ENCODE assay signal across 8 cellular contexts in genomic region chr18:70422061-70422965, GRCh38.
A peak's percentile ranks its signal among the peaks of the same experiment; 100 is the strongest.
DNase-seq lines count a peak whose midpoint lies in the region; ATAC-seq lines count a peak whose summit lies in the region.

No MANE protein-coding gene starts in this region.

- ATAC-seq in left lobe of liver (peak; percentile 90), GM18520 (IDR thresholded peaks at IDR 0.05; ENCODE audit: unreplicated experiment) (no peak), HG03139 (IDR thresholded peaks at IDR 0.05; ENCODE audit: unreplicated experiment) (no peak), GM21529 (IDR thresholded peaks at IDR 0.05; ENCODE audit: unreplicated experiment) (no peak)

- DNase-seq in DMS53 treated with DMSO at 0.1 percent for 48 hours (lab: John Stamatoyannopoulos, UW; ENCODE audit: unreplicated experiment) (peak; percentile 82), NCI-H2107 (lab: John Stamatoyannopoulos, UW) (peak; percentile 25), brain pericyte (ENCODE audit: low read depth, low spot score) (peak; percentile 34), left lobe of liver (ENCODE audit: low spot score) (peak; percentile 79), ureter (ENCODE audit: low spot score) (peak; percentile 76)

Comparison
In these comparisons a context has a peak if more than half of its experiments do, and no peak if none do; other contexts are left out.
1. DNase-seq: peak in every context shown above with its lines; median percentile 82 in DMS53 treated with DMSO at 0.1 percent for 48 hours; 79 in left lobe of liver; 76 in ureter; 34 in brain pericyte; 25 in NCI-H2107.